Comparison of ENCODE assay signal across 8 cellular contexts in genomic region chr13:20192470-20193141, GRCh38. TPM values are rescaled to one million over a fixed set of nuclear protein-coding genes. Genes with fewer than 3 reads are reported as not detected.
A peak's percentile ranks its signal among the peaks of the same experiment; 100 is the strongest.
DNase-seq lines count a peak whose midpoint lies in the region; ATAC-seq and TF ChIP-seq lines count a peak whose summit lies in the region.

Gene GJB2 (minus strand): TSS chr13:20192938. CDS start chr13:20189581, 3,357 bp downstream.

- TF ChIP-seq CTCF in mammary epithelial cell (conservative IDR thresholded peaks at IDR 0.05 in 1 of 2, IDR thresholded peaks at IDR 0.05 in 1 of 2; ENCODE audit: extremely low read depth in 1 of 2, insufficient read depth in 1 of 2, low read depth in 1 of 2, low read length in 2 of 2) (no peak), uterus (IDR thresholded peaks at IDR 0.05) (no peak)

- H4K8ac ChIP-seq in mesenchymal stem cell (ENCODE audit: low read length) = no peak within 1 kb of the TSS

- in situ Hi-C loops in mammary epithelial cell (cut with MboI; ENCODE audit: low sequenced_read_pairs in 2 of 2) = loop anchor here (10.0 to 25.0 kb wide), 3 partner anchors 292 to 720 kb away; partner anchors contain the start of gene XPO4 (in 2 of the 2)

- H3K79me2 ChIP-seq in mammary epithelial cell (ENCODE audit: insufficient read depth, low read length) = peaks cover 46% of the 10 kb centered on the region

- H3K9me3 ChIP-seq in mammary epithelial cell (replicated peaks; ENCODE audit: insufficient read depth, low read length) = no peaks in the 10 kb centered on the region
- no peaks in the 10 kb centered on the region for H3K9me3 ChIP-seq in mesenchymal stem cell (ENCODE audit: control insufficient read depth, low read length)
- no peaks in the 10 kb centered on the region for H3K9me3 ChIP-seq in uterus

- 0% methylated on average over 11 of the region's 91 CpGs for WGBS in mammary epithelial cell (ENCODE audit: low coverage, missing lambda C conversion rate)
- 1% methylated on average over 53 of the region's 91 CpGs for WGBS in mesenchymal stem cell

- H2AFZ ChIP-seq in mammary epithelial cell (ENCODE audit: low read depth, low read length) = peak within 1 kb of the TSS; percentile 83
- no peak within 1 kb of the TSS for H2AFZ ChIP-seq in mesenchymal stem cell (ENCODE audit: low read depth, low read length)

- no peak within 1 kb of the TSS for H2BK5ac ChIP-seq in mesenchymal stem cell (ENCODE audit: low read depth, low read length, poor library complexity, severe bottlenecking)

- no peak within 1 kb of the TSS for H4K91ac ChIP-seq in mesenchymal stem cell (ENCODE audit: low read length)

- H2BK120ac ChIP-seq in mesenchymal stem cell (ENCODE audit: low read depth, low read length) = no peak within 1 kb of the TSS

- no peak within 1 kb of the TSS for H3K4ac ChIP-seq in mesenchymal stem cell (ENCODE audit: low read depth in 1 of 2, low read length in 2 of 2)

- no peaks in the 10 kb centered on the region for H4K20me1 ChIP-seq in mammary epithelial cell (ENCODE audit: insufficient read depth, low read length)

- H3K4me3 ChIP-seq in mammary epithelial cell (replicated peaks in 1 of 3; ENCODE audit: insufficient read depth in 1 of 3, low read depth in 2 of 3, low read length in 3 of 3) (peak within 1 kb of the TSS; percentile 53 to 64 (median 64)), mesenchymal stem cell (ENCODE audit: insufficient read depth in 1 of 2, low read depth in 1 of 2, low read length in 2 of 2) (peak within 1 kb of the TSS; percentile 64 to 79), uterus (peak within 1 kb of the TSS; percentile 31 to 36)

- no peak within 1 kb of the TSS for H3K18ac ChIP-seq in mesenchymal stem cell (ENCODE audit: low read depth in 1 of 2, low read length in 2 of 2)

- H3K4me2 ChIP-seq in mammary epithelial cell (ENCODE audit: insufficient read depth, low read depth, low read length) (peak within 1 kb of the TSS; percentile 80), mesenchymal stem cell (ENCODE audit: low read length, poor library complexity, severe bottlenecking) (peak within 1 kb of the TSS; percentile 96)

- no peak within 1 kb of the TSS for H2BK15ac ChIP-seq in mesenchymal stem cell (ENCODE audit: low read depth, poor library complexity, severe bottlenecking)

- H3K27ac ChIP-seq in mammary epithelial cell (ENCODE audit: insufficient read depth, low read depth, low read length) (peak within 1 kb of the TSS; percentile 74), mesenchymal stem cell (ENCODE audit: low read length, poor library complexity, severe bottlenecking) (no peak within 1 kb of the TSS), uterus (no peak within 1 kb of the TSS)

- TF ChIP-seq POLR2A in uterus (IDR thresholded peaks at IDR 0.05) = no peak

- no peak within 1 kb of the TSS for H3K14ac ChIP-seq in mesenchymal stem cell (ENCODE audit: low read length in 2 of 2)

- BruUV-seq in mammary epithelial cell (replicated peaks; lab: Mats Ljungman, UMichigan) = no TSS peak

- H3K9ac ChIP-seq in mammary epithelial cell (ENCODE audit: insufficient read depth, low read length) (peak within 1 kb of the TSS; percentile 74), mesenchymal stem cell (ENCODE audit: low read length) (peak within 1 kb of the TSS; percentile 61)

- dilution Hi-C loops in mammary epithelial cell (cut with HindIII; ENCODE audit: low sequenced_read_pairs) = loop anchor here (5.0 to 25.0 kb wide), 4 partner anchors 60 to 745 kb away; no protein-coding TSS in a partner anchor

- H3K36me3 ChIP-seq in mammary epithelial cell (ENCODE audit: insufficient read depth, low read length) = peaks cover 23% of the 10 kb centered on the region
- H3K36me3 ChIP-seq in mesenchymal stem cell (ENCODE audit: control insufficient read depth in 1 of 2, insufficient read depth in 2 of 2, low read depth in 1 of 2, low read length in 2 of 2) = peaks cover 0 to 5% of the 10 kb centered on the region in 2 experiments
- H3K36me3 ChIP-seq in uterus = no peaks in the 10 kb centered on the region

- no peaks in the 10 kb centered on the region for H3K79me1 ChIP-seq in mesenchymal stem cell (replicated peaks; ENCODE audit: low read length, poor library complexity, severe bottlenecking)

- H3K4me1 ChIP-seq in mammary epithelial cell (ENCODE audit: insufficient read depth, low read length) = peaks cover 47% of the 10 kb centered on the region
- H3K4me1 ChIP-seq in mesenchymal stem cell (ENCODE audit: control insufficient read depth, insufficient read depth, low read depth, low read length) = peaks cover 28% of the 10 kb centered on the region
- peaks cover 0 to 13% of the 10 kb centered on the region in 2 donors for H3K4me1 ChIP-seq in uterus

- intact Hi-C loops in mammary epithelial cell (cut with micrococcal nuclease) = loop anchor here (5.0 kb wide), 2 partner anchors 375 to 530 kb away; partner anchors contain the start of gene IFT88
- intact Hi-C loops in uterus (cut with DNase I; ENCODE audit: low total_unique reads) = no loop called here

- no peak for ATAC-seq in HG02642 (IDR thresholded peaks at IDR 0.05; ENCODE audit: poor library complexity, unreplicated experiment)

- H3K23ac ChIP-seq in mesenchymal stem cell (ENCODE audit: low read length in 2 of 2) = peak within 1 kb of the TSS in 1 of 2 experiments; percentile 63

- no peak within 1 kb of the TSS for H2AK5ac ChIP-seq in mesenchymal stem cell (ENCODE audit: low read length, severe bottlenecking)

- DNase-seq in stimulated activated CD4-positive, alpha-beta T cell treated with anti-CD3 and anti-CD28 coated beads, Interleukin-4, amount 100 ng/mL, for 1 hour = peak; percentile 19
- no peak for DNase-seq in stimulated activated CD4-positive, alpha-beta T cell treated with anti-CD3 and anti-CD28 coated beads, Interleukin-4, amount 100 ng/mL, for 24 hours
- peak; percentile 32 for DNase-seq in mammary epithelial cell
- no peak for DNase-seq in mesenchymal stem cell
- DNase-seq in uterus = no peak
- DNase-seq in NCI-H2029 (lab: John Stamatoyannopoulos, UW) = no peak
- DNase-seq in cerebellar nuclear complex (lab: John Stamatoyannopoulos, UW) = no peak

- no peaks in the 10 kb centered on the region for H3K27me3 ChIP-seq in mammary epithelial cell (ENCODE audit: insufficient read depth, low read length)
- H3K27me3 ChIP-seq in mesenchymal stem cell (ENCODE audit: control insufficient read depth in 1 of 2, insufficient read depth in 1 of 2, low read length in 2 of 2) = peaks cover 31 to 32% of the 10 kb centered on the region in 2 experiments
- H3K27me3 ChIP-seq in uterus = peaks cover 0 to 13% of the 10 kb centered on the region in 2 donors

- H2BK12ac ChIP-seq in mesenchymal stem cell (ENCODE audit: low read length in 2 of 2) = no peak within 1 kb of the TSS

- CTCF ChIA-PET in mammary epithelial cell (lab: Charles Lee; ENCODE audit: low non-redundant PET) = no interaction called here

RNA-seq across cellular contexts. Expression of gene GJB2, which starts in this region (rescaled TPM):
- total RNA-seq in mammary epithelial cell (100 to 1,000 TPM in 1 of 2 donors, 10 to 100 TPM in 1; 48.1 to 126 TPM), uterus (1 to 10 TPM in 2 of 4 donors, not detected in 2; 1.2 to 2.5 TPM)
- polyA plus RNA-seq in mammary epithelial cell = 144 TPM
- polyA minus RNA-seq in mammary epithelial cell = 171 TPM
- polyA plus RNA-seq in mesenchymal stem cell (2013, experiment 1 of 2) = 0.01 TPM
- polyA plus RNA-seq in mesenchymal stem cell (2013, experiment 2 of 2) = 0.01 TPM

Comparison
In these comparisons a context has a peak if more than half of its experiments do, and no peak if none do; other contexts are left out.
1. RNA of gene GJB2 (total RNA-seq): 48.1 to 126 TPM in mammary epithelial cell; 1.2 to 2.5 TPM in uterus; every median in the first group is over 10 times any median in the second.
2. DNase-seq: peak in stimulated activated CD4-positive, alpha-beta T cell treated with anti-CD3 and anti-CD28 coated beads, Interleukin-4, amount 100 ng/mL, for 1 hour (single experiment) and mammary epithelial cell (single experiment); none in stimulated activated CD4-positive, alpha-beta T cell treated with anti-CD3 and anti-CD28 coated beads, Interleukin-4, amount 100 ng/mL, for 24 hours (single experiment), mesenchymal stem cell (single experiment), uterus (0 of 2), NCI-H2029 (single experiment) and cerebellar nuclear complex (0 of 2).
3. Peak in every context shown above with its lines, with median percentiles within 50 percentile points of each other: H3K4me3 ChIP-seq.